10 cellular contexts compared by ENCODE assay signal in genomic region chr7:152046531-152046930, GRCh38.
"Had no signal": no experiment of that assay in that cellular context is flagged by ENCODE, and none has a peak within 500 bp of the region (broad histone marks: within the 10 kb centered on the region; RNA-seq: fewer than 3 reads in every experiment).

No MANE protein-coding gene starts in this region.

- H3K27ac Mint-ChIP-seq: IgD-negative memory B cell had no signal

- DNase-seq: IMR-90, Karpas-422, Kasumi-1, KBM-7, KG1 had no signal

- H3K27me3 Mint-ChIP-seq: IgD-negative memory B cell had no signal

- H3K27ac ChIP-seq: HL-60, KMS-11 had no signal

- FAIRE-seq: HepG2, HTR-8/SVneo had no signal

- ATAC-seq: HepG2 had no signal

- H3K9ac ChIP-seq: KMS-11 had no signal

- H3K4me2 ChIP-seq: KMS-11 had no signal

- H3K4me3 Mint-ChIP-seq: IgD-negative memory B cell had no signal
